Comparison of ENCODE assay signal across 22 cellular contexts in genomic region chr2:66462196-66462825, GRCh38.
DNase-seq lines count a peak whose midpoint lies in the region; ATAC-seq and TF ChIP-seq lines count a peak whose summit lies in the region.
"Had no signal": no experiment of that assay in that cellular context is flagged by ENCODE, and none has a peak within 500 bp of the region (broad histone marks: within the 10 kb centered on the region; RNA-seq: fewer than 3 reads in every experiment).

No MANE protein-coding gene starts in this region.

- CTCF ChIA-PET in HEK293 (lab: Yijun Ruan, JAX), result interaction anchor here (0.7 kb wide), 1 partner anchor 113 kb away, joined by 3 read pairs; no protein-coding TSS in a partner anchor

- POLR2A ChIA-PET in HEK293 (lab: Yijun Ruan, JAX), result no interaction called here

- no peaks in the 10 kb centered on the region for H3K9me3 ChIP-seq in HEK293 (ENCODE audit: control insufficient read depth, insufficient read depth, low read depth, low read length)
- H3K9me3 ChIP-seq: HAP-1 had no signal

- ATAC-seq in GM18498 (IDR thresholded peaks at IDR 0.05; ENCODE audit: unreplicated experiment), result no peak
- ATAC-seq in HG03521 (IDR thresholded peaks at IDR 0.05; ENCODE audit: unreplicated experiment), result no peak
- no peak for ATAC-seq in HG02840 (IDR thresholded peaks at IDR 0.05; ENCODE audit: low FRiP score, unreplicated experiment)
- ATAC-seq: effector memory CD8-positive, alpha-beta T cell; naive thymus-derived CD4-positive, alpha-beta T cell; T-helper 17 cell had no signal

- no peak for TF ChIP-seq CTCF in HEK293 (tag by site-specific recombination; IDR thresholded peaks at IDR 0.05)

- DNase-seq in NCI-H69 (lab: John Stamatoyannopoulos, UW) (peak; percentile 4), hippocampal formation (lab: John Stamatoyannopoulos, UW) (peak; percentile 15 to 31), retina (peak; percentile 53)
- DNase-seq: activated CD4-positive, alpha-beta T cell treated with anti-CD3 and anti-CD28 coated beads, Interleukin-2, amount 50 U/mL, for 4 hours; CD4-positive, alpha-beta memory T cell; effector memory CD8-positive, alpha-beta T cell; naive thymus-derived CD4-positive, alpha-beta T cell; NCI-H2029; NCI-H524; OCI-M1; SIG-M5; stimulated activated CD4-positive, alpha-beta T cell treated with anti-CD3 and anti-CD28 coated beads, Interleukin-4, amount 100 ng/mL, for 1 hour; T-helper 17 cell; WERI-Rb-1 had no signal

- H3K4me3 ChIP-seq in HEK293 (ENCODE audit: low read depth, low read length), result no peak overlapping the region
- H3K4me3 ChIP-seq: HAP-1, lung, skin epidermis had no signal

- H3K27ac ChIP-seq in HEK293 (ENCODE audit: extremely low read depth, low read depth, low read length), result no peak overlapping the region
- H3K27ac ChIP-seq: HL-60, skin epidermis, WERI-Rb-1 had no signal

- peaks cover 23% of the 10 kb centered on the region for H3K4me1 ChIP-seq in HEK293 (ENCODE audit: control insufficient read depth, insufficient read depth, low read length)

- peaks cover 0 to 5% of the 10 kb centered on the region in 2 experiments; a peak in 2 of 3 replicates for H3K36me3 ChIP-seq in HEK293 (ENCODE audit: control insufficient read depth in 2 of 2, insufficient read depth in 1 of 2, low read length in 2 of 2)

TF ChIP-seq in HEK293, 187 proteins besides CTCF, POLR2A, EP300 and RAD21:
- TF ChIP-seq ZNF223 (tag by site-specific recombination; IDR thresholded peaks at IDR 0.05) (no peak), ZNF785 (tag by site-specific recombination; IDR thresholded peaks at IDR 0.05) (no peak), FEZF1 (tag by site-specific recombination; IDR thresholded peaks at IDR 0.05) (no peak), ZFHX2 (tag by site-specific recombination; conservative IDR thresholded peaks at IDR 0.05) (peak; percentile 43; the same call in 1 of the 2 replicates), ZNF768 (tag by site-specific recombination; IDR thresholded peaks at IDR 0.05) (no peak), ZNF510 (tag by site-specific recombination; IDR thresholded peaks at IDR 0.05; ENCODE audit: insufficient replicate concordance) (no peak), OSR2 (tag by site-specific recombination; IDR thresholded peaks at IDR 0.05) (no peak), ZNF549 (tag by site-specific recombination; IDR thresholded peaks at IDR 0.05) (no peak), ZNF114 (tag by site-specific recombination; IDR thresholded peaks at IDR 0.05) (no peak), ZNF664 (tag by site-specific recombination; IDR thresholded peaks at IDR 0.05) (no peak), ZBTB7A (tag by site-specific recombination; IDR thresholded peaks at IDR 0.05; ENCODE audit: low read depth) (no peak), ZNF660 (tag by site-specific recombination; IDR thresholded peaks at IDR 0.05) (no peak), EGR2 (tag by site-specific recombination; IDR thresholded peaks at IDR 0.05; ENCODE audit: low read depth) (0 out of 2 replicates have a peak, but pooled peaks have one; percentile 7), RBAK (tag by site-specific recombination; IDR thresholded peaks at IDR 0.05) (no peak), ZNF416 (tag by site-specific recombination; IDR thresholded peaks at IDR 0.05) (no peak), ZNF16 (tag by site-specific recombination; IDR thresholded peaks at IDR 0.05; ENCODE audit: low read depth) (no peak), REPIN1 (tag by site-specific recombination; IDR thresholded peaks at IDR 0.05; ENCODE audit: low read depth) (no peak)
- TF ChIP-seq, protein P1, sequence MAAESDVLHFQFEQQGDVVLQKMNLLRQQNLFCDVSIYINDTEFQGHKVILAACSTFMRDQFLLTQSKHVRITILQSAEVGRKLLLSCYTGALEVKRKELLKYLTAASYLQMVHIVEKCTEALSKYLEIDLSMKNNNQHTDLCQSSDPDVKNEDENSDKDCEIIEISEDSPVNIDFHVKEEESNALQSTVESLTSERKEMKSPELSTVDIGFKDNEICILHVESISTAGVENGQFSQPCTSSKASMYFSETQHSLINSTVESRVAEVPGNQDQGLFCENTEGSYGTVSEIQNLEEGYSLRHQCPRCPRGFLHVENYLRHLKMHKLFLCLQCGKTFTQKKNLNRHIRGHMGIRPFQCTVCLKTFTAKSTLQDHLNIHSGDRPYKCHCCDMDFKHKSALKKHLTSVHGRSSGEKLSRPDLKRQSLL (tag by site-specific recombination; IDR thresholded peaks at IDR 0.05), result no peak
- TF ChIP-seq, protein P2, sequence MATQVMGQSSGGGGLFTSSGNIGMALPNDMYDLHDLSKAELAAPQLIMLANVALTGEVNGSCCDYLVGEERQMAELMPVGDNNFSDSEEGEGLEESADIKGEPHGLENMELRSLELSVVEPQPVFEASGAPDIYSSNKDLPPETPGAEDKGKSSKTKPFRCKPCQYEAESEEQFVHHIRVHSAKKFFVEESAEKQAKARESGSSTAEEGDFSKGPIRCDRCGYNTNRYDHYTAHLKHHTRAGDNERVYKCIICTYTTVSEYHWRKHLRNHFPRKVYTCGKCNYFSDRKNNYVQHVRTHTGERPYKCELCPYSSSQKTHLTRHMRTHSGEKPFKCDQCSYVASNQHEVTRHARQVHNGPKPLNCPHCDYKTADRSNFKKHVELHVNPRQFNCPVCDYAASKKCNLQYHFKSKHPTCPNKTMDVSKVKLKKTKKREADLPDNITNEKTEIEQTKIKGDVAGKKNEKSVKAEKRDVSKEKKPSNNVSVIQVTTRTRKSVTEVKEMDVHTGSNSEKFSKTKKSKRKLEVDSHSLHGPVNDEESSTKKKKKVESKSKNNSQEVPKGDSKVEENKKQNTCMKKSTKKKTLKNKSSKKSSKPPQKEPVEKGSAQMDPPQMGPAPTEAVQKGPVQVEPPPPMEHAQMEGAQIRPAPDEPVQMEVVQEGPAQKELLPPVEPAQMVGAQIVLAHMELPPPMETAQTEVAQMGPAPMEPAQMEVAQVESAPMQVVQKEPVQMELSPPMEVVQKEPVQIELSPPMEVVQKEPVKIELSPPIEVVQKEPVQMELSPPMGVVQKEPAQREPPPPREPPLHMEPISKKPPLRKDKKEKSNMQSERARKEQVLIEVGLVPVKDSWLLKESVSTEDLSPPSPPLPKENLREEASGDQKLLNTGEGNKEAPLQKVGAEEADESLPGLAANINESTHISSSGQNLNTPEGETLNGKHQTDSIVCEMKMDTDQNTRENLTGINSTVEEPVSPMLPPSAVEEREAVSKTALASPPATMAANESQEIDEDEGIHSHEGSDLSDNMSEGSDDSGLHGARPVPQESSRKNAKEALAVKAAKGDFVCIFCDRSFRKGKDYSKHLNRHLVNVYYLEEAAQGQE (tag by site-specific recombination; IDR thresholded peaks at IDR 0.05), result no peak
- TF ChIP-seq, protein P3, sequence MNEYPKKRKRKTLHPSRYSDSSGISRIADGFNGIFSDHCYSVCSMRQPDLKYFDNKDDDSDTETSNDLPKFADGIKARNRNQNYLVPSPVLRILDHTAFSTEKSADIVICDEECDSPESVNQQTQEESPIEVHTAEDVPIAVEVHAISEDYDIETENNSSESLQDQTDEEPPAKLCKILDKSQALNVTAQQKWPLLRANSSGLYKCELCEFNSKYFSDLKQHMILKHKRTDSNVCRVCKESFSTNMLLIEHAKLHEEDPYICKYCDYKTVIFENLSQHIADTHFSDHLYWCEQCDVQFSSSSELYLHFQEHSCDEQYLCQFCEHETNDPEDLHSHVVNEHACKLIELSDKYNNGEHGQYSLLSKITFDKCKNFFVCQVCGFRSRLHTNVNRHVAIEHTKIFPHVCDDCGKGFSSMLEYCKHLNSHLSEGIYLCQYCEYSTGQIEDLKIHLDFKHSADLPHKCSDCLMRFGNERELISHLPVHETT (tag by site-specific recombination; IDR thresholded peaks at IDR 0.05), result no peak
- TF ChIP-seq, protein P4, sequence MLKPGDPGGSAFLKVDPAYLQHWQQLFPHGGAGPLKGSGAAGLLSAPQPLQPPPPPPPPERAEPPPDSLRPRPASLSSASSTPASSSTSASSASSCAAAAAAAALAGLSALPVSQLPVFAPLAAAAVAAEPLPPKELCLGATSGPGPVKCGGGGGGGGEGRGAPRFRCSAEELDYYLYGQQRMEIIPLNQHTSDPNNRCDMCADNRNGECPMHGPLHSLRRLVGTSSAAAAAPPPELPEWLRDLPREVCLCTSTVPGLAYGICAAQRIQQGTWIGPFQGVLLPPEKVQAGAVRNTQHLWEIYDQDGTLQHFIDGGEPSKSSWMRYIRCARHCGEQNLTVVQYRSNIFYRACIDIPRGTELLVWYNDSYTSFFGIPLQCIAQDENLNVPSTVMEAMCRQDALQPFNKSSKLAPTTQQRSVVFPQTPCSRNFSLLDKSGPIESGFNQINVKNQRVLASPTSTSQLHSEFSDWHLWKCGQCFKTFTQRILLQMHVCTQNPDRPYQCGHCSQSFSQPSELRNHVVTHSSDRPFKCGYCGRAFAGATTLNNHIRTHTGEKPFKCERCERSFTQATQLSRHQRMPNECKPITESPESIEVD (tag by site-specific recombination; IDR thresholded peaks at IDR 0.05), result peak; percentile 47
